35 cellular contexts compared by ENCODE assay signal in genomic region chr3:27108322-27108721, GRCh38.
"Had no signal": no experiment of that assay in that cellular context is flagged by ENCODE, and none has a peak within 500 bp of the region (broad histone marks: within the 10 kb centered on the region; RNA-seq: fewer than 3 reads in every experiment).

No MANE protein-coding gene starts in this region.

- H3K9me3 ChIP-seq: MG63 had no signal

- H3K27me3 ChIP-seq: MG63 had no signal

- DNase-seq: Karpas-422, Kasumi-1, MG63, MM.1S, MV-4-11, NCI-H1048, NCI-H1092, NCI-H1092 treated with DMSO at 0.1 percent for 48 hours, NCI-H1105, NCI-H1105 treated with DMSO at 0.1 percent for 48 hours, NCI-H1417, NCI-H1417 treated with DMSO at 0.1 percent for 48 hours, NCI-H1436, NCI-H1436 treated with DMSO at 0.1 percent for 48 hours, NCI-H146, NCI-H1694, NCI-H1694 treated with DMSO at 0.1 percent for 48 hours, NCI-H187, NCI-H187 treated with DMSO at 0.1 percent for 48 hours, NCI-H1930, NCI-H2029, NCI-H2029 treated with DMSO at 0.1 percent for 48 hours, NCI-H2081, NCI-H2107, NCI-H2171, NCI-H2171 treated with DMSO at 0.1 percent for 48 hours, NCI-H2227 treated with DMSO at 0.1 percent for 48 hours, NCI-H226, NCI-H345, NCI-H446, NCI-H446 treated with DMSO at 0.1 percent for 48 hours, NCI-H510A, NCI-H510A treated with DMSO at 0.1 percent for 48 hours, NCI-H524, NCI-H524 treated with DMSO at 0.1 percent for 48 hours had no signal

- H3K4me3 ChIP-seq: MG63 had no signal

- H3K36me3 ChIP-seq: MG63 had no signal
